ENCODE assay signal across 1 cellular context in genomic region chr3:123980539-123980938, GRCh38.
TF ChIP-seq lines count a peak whose summit lies in the region.

No MANE protein-coding gene starts in this region.

TF ChIP-seq in A549, 52 proteins besides CTCF, POLR2A, EP300 and RAD21:
- TF ChIP-seq MAFK (IDR thresholded peaks at IDR 0.05; ENCODE audit: partially characterized antibody) = peak; percentile 42
- no peak for TF ChIP-seq NPAS2 (CRISPR knock-in tag; IDR thresholded peaks at IDR 0.05; ENCODE audit: borderline replicate concordance)
